ENCODE assay signal across 21 cellular contexts in genomic region chr21:38321568-38321967, GRCh38.
"Had no signal": no experiment of that assay in that cellular context is flagged by ENCODE, and none has a peak within 500 bp of the region (broad histone marks: within the 10 kb centered on the region; RNA-seq: fewer than 3 reads in every experiment).

No MANE protein-coding gene starts in this region.

- H3K4me3 ChIP-seq: breast epithelium, colonic mucosa, esophagus muscularis mucosa, lower lobe of right lung, thyroid gland, upper lobe of right lung had no signal

- H3K27me3 Mint-ChIP-seq: activated naive CD8-positive, alpha-beta T cell; central memory CD8-positive, alpha-beta T cell had no signal

- H3K9me3 ChIP-seq: breast epithelium, colonic mucosa, esophagus muscularis mucosa, lower lobe of right lung, thyroid gland, upper lobe of right lung had no signal

- H3K36me3 ChIP-seq: breast epithelium, colonic mucosa, esophagus muscularis mucosa, lower lobe of right lung, thyroid gland, upper lobe of right lung had no signal

- H3K4me3 Mint-ChIP-seq: activated CD8-positive, alpha-beta T cell treated with anti-CD3 and anti-CD28 coated beads, Interleukin-2, amount 10 ng/mL, durations not matched to agents 7 days and 5 days; activated naive CD8-positive, alpha-beta T cell; central memory CD8-positive, alpha-beta T cell; neural crest cell had no signal

- H3K27ac Mint-ChIP-seq: activated CD8-positive, alpha-beta T cell treated with anti-CD3 and anti-CD28 coated beads, Interleukin-2, amount 10 ng/mL, durations not matched to agents 7 days and 5 days; activated naive CD8-positive, alpha-beta T cell had no signal

- DNase-seq: activated CD4-positive, alpha-beta T cell treated with anti-CD3 and anti-CD28 coated beads for 1 hour; activated CD4-positive, alpha-beta T cell treated with anti-CD3 and anti-CD28 coated beads, Interleukin-2, amount 50 U/mL, for 1 hour; activated CD8-positive, alpha-beta T cell treated with anti-CD3 and anti-CD28 coated beads, Interleukin-2, amount 10 ng/mL, durations not matched to agents 7 days and 5 days; activated naive CD4-positive, alpha-beta T cell; activated T-cell treated with anti-CD3 and anti-CD28 coated beads, Interleukin-2, amount 50 U/mL, for 1 hour; colonic mucosa; foreskin keratinocyte; lower lobe of right lung; naive thymus-derived CD4-positive, alpha-beta T cell; posterior cingulate gyrus; stimulated activated CD4-positive, alpha-beta T cell treated with anti-CD3 and anti-CD28 coated beads, Interleukin-4, amount 100 ng/mL, for 24 hours; stimulated activated naive CD4-positive, alpha-beta T cell treated with Interleukin-2 at 50 U/mL for 16 hours; T-helper 9 cell; thyroid gland; upper lobe of right lung had no signal

- H3K36me3 Mint-ChIP-seq: activated naive CD8-positive, alpha-beta T cell; naive thymus-derived CD4-positive, alpha-beta T cell had no signal

- H3K27ac ChIP-seq: breast epithelium, colonic mucosa, esophagus muscularis mucosa, foreskin keratinocyte, lower lobe of right lung, thyroid gland, upper lobe of right lung had no signal

- H3K9me3 Mint-ChIP-seq: central memory CD8-positive, alpha-beta T cell; neural crest cell had no signal

- ATAC-seq: activated CD8-positive, alpha-beta T cell treated with anti-CD3 and anti-CD28 coated beads, Interleukin-2, amount 10 ng/mL, durations not matched to agents 7 days and 5 days; foreskin keratinocyte; lower lobe of right lung; naive thymus-derived CD4-positive, alpha-beta T cell; sciatic nerve; upper lobe of right lung had no signal

- H3K27me3 ChIP-seq: breast epithelium, colonic mucosa, foreskin keratinocyte, thyroid gland, upper lobe of right lung had no signal

- H3K4me1 ChIP-seq: breast epithelium, colonic mucosa, esophagus muscularis mucosa had no signal

- H3K4me1 Mint-ChIP-seq: central memory CD8-positive, alpha-beta T cell had no signal
